ENCODE assay signal across 8 cellular contexts in the genomic region with DNA sequence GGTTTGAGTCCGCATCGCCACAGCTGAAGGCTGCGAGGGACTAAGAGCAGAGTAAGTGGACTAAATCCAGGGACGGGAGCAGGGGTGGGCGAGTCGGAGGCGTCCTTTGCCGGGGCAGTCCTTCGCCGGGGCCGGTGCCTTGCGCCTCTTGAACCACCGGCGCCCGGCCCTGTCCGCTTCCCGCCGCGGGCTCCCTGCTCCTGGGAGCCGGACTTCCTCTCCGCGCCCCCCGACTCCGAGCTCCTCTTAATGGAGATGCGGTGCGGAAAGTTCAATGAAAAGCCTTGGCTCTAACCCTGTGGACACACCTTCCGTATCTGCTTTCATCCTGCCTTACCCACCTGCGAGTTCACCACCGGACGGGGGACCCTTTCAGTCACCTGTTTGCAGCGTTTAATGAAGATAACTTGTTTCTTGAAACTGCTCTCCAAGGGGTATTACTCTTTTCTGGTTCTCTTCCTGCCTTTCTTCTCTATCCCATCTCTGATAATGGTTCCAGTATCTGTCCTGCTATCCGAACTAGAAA. TPM values are rescaled to one million over a fixed set of nuclear protein-coding genes. Genes with fewer than 3 reads are reported as not detected.
DNase-seq lines count a peak whose midpoint lies in the region; ATAC-seq, FAIRE-seq and TF ChIP-seq lines count a peak whose summit lies in the region.

No MANE protein-coding gene starts in this region.

- peak overlapping the region; percentile 95 for H3K27ac ChIP-seq in K562 (ENCODE audit: extremely low read depth, low read depth, low read length)
- peak overlapping the region; percentile 94 for H3K27ac ChIP-seq in substantia nigra (ENCODE audit: low read depth, low read length, poor library complexity, severe bottlenecking)

- ATAC-seq in HG02678 (IDR thresholded peaks at IDR 0.05; ENCODE audit: unreplicated experiment) (peak; percentile 9), K562 (peak; percentile 44)

- peaks cover 96% of the 10 kb centered on the region for H3K79me2 ChIP-seq in K562 (ENCODE audit: control insufficient read depth, insufficient read depth, low read length)

- no peak for FAIRE-seq in K562 (lab: Jason Lieb, UNC)

- TF ChIP-seq CTCF in K562 (IDR thresholded peaks at IDR 0.05 in 2 of 3, conservative IDR thresholded peaks at IDR 0.05 in 1 of 3; ENCODE audit: insufficient read depth in 2 of 3, low read depth in 1 of 3, low read length in 3 of 3): no peak
- TF ChIP-seq CTCF in kidney epithelial cell (IDR thresholded peaks at IDR 0.05; ENCODE audit: insufficient read depth, low read length, poor library complexity, severe bottlenecking): no peak

- CTCF ChIA-PET in K562 (lab: Yijun Ruan, JAX; ENCODE audit: low intra/inter-chr PET ratio): no interaction called here

- H2AFZ ChIP-seq in K562 (ENCODE audit: low read depth, low read length): peak overlapping the region; percentile 94

- WGBS in K562 (ENCODE audit: insufficient coverage, low coverage, missing lambda C conversion rate): under 1% methylated on average over 28 of the region's 32 CpGs

- intact Hi-C loops in K562 (cut with micrococcal nuclease): no loop called here

- TF ChIP-seq RAD21 in K562 (CRISPR knock-in tag; conservative IDR thresholded peaks at IDR 0.05 in 1 of 2, IDR thresholded peaks at IDR 0.05 in 1 of 2): no peak

- peak overlapping the region; percentile 94 to 95 for H3K9ac ChIP-seq in K562 (ENCODE audit: insufficient read depth in 1 of 2, low read depth in 2 of 2, low read length in 2 of 2)

- H3K4me1 ChIP-seq in K562 (replicated peaks in 1 of 2; ENCODE audit: control insufficient read depth in 2 of 2, insufficient read depth in 2 of 2, low read length in 2 of 2): peaks cover 0 to 23% of the 10 kb centered on the region in 2 experiments; a peak in 3 of 5 replicates

- POLR2A ChIA-PET in K562 (lab: Yijun Ruan, JAX): interaction anchor here (0.8 kb wide), 1 partner anchor 21 kb away, joined by 3 read pairs; no protein-coding TSS in a partner anchor

- in situ Hi-C loops in K562 (cut with MboI): loop anchor here (5.0 kb wide), 1 partner anchor 74 kb away; a partner anchor contains a TSS

- no TSS peak for BruUV-seq in K562 (replicated peaks; lab: Mats Ljungman, UMichigan)

- H3K4me3 ChIP-seq in K562: peak overlapping the region; percentile 84
- peak overlapping the region; percentile 94 for H3K4me3 ChIP-seq in kidney epithelial cell (ENCODE audit: low read depth, low read length)

- TF ChIP-seq EP300 in K562 (IDR thresholded peaks at IDR 0.05; ENCODE audit: low read length): no peak

- H3K9me3 ChIP-seq in K562 (replicated peaks; ENCODE audit: control insufficient read depth, insufficient read depth, low read depth, low read length): no peaks in the 10 kb centered on the region

- DNase-seq in NCI-H748 (lab: John Stamatoyannopoulos, UW; ENCODE audit: unreplicated experiment) (peak; percentile 56), NCI-H748 treated with DMSO at 0.1 percent for 48 hours (lab: John Stamatoyannopoulos, UW) (no peak), NCI-H345 (lab: John Stamatoyannopoulos, UW) (peak; percentile 43), K562 (ENCODE audit: extremely low read depth in 1 of 4, low spot score in 3 of 4) (peak in 1 of 4 experiments; percentile 27), kidney epithelial cell (ENCODE audit: low read depth) (no peak), substantia nigra (lab: John Stamatoyannopoulos, UW) (peak in 6 of 49 donors; percentile 40 to 75 (median 64)), COR-L47 (lab: John Stamatoyannopoulos, UW) (no peak)

- H3K36me3 ChIP-seq in K562 (ENCODE audit: control insufficient read depth, insufficient read depth, low read length) (peaks cover 17% of the 10 kb centered on the region; the same call in 2 of the 3 replicates), kidney epithelial cell (ENCODE audit: control insufficient read depth, insufficient read depth, low read length) (no peaks in the 10 kb centered on the region)

- 0 out of 2 replicates have a peak, but pooled peaks cover 5% of the 10 kb centered on the region for H4K20me1 ChIP-seq in K562 (replicated peaks; ENCODE audit: control insufficient read depth, insufficient read depth, low read length)

- TF ChIP-seq POLR2A in K562 (conservative IDR thresholded peaks at IDR 0.05): no peak

- H3K9me1 ChIP-seq in K562 (ENCODE audit: control insufficient read depth, insufficient read depth, low read length): no peaks in the 10 kb centered on the region

- H3K4me2 ChIP-seq in K562 (ENCODE audit: insufficient read depth, low read length): peak overlapping the region; percentile 98

- H3K27me3 ChIP-seq in K562 (ENCODE audit: control insufficient read depth in 2 of 2, insufficient read depth in 2 of 2, low read length in 2 of 2) (no peaks in the 10 kb centered on the region), kidney epithelial cell (ENCODE audit: control insufficient read depth, insufficient read depth, low read length) (no peaks in the 10 kb centered on the region)

TF ChIP-seq in K562, 482 proteins besides CTCF, POLR2A, EP300 and RAD21 (continues in another document):
- TF ChIP-seq HIVEP1 (CRISPR knock-in tag; IDR thresholded peaks at IDR 0.05) (no peak), RBM22 (IDR thresholded peaks at IDR 0.05; ENCODE audit: low read depth, low read length, poor library complexity, severe bottlenecking) (peak; percentile 39), PHF21A (IDR thresholded peaks at IDR 0.05; ENCODE audit: borderline replicate concordance, low read depth) (no peak)
- TF ChIP-seq, protein P1, sequence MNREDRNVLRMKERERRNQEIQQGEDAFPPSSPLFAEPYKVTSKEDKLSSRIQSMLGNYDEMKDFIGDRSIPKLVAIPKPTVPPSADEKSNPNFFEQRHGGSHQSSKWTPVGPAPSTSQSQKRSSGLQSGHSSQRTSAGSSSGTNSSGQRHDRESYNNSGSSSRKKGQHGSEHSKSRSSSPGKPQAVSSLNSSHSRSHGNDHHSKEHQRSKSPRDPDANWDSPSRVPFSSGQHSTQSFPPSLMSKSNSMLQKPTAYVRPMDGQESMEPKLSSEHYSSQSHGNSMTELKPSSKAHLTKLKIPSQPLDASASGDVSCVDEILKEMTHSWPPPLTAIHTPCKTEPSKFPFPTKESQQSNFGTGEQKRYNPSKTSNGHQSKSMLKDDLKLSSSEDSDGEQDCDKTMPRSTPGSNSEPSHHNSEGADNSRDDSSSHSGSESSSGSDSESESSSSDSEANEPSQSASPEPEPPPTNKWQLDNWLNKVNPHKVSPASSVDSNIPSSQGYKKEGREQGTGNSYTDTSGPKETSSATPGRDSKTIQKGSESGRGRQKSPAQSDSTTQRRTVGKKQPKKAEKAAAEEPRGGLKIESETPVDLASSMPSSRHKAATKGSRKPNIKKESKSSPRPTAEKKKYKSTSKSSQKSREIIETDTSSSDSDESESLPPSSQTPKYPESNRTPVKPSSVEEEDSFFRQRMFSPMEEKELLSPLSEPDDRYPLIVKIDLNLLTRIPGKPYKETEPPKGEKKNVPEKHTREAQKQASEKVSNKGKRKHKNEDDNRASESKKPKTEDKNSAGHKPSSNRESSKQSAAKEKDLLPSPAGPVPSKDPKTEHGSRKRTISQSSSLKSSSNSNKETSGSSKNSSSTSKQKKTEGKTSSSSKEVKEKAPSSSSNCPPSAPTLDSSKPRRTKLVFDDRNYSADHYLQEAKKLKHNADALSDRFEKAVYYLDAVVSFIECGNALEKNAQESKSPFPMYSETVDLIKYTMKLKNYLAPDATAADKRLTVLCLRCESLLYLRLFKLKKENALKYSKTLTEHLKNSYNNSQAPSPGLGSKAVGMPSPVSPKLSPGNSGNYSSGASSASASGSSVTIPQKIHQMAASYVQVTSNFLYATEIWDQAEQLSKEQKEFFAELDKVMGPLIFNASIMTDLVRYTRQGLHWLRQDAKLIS (CRISPR knock-in tag; IDR thresholded peaks at IDR 0.05): 0 out of 2 replicates have a peak, but pooled peaks have one; percentile 54

RNA-seq across cellular contexts. Expression of a gene that starts 0.5 kb away (rescaled TPM):
- total RNA-seq in K562 (2011; cell fraction: chromatin; rRNA removed; ENCODE audit: low replicate concordance): 23.1 and 99.0 TPM in 2 replicates
- 14.8 and 20.3 TPM in 2 replicates for total RNA-seq in K562 (2011; cell fraction: nucleolus; rRNA removed)
- 32.0 and 41.6 TPM in 2 replicates for total RNA-seq in K562 (2011; cell fraction: nucleoplasm; rRNA removed)
- total RNA-seq in K562 (2014; rRNA removed): 36.3 and 38.6 TPM in 2 replicates
- 42.5 and 49.4 TPM in 2 replicates for total RNA-seq in K562 (2014; rRNA removed; fragmentation: Illumina TruSeq; extraction: Trizol)
- total RNA-seq in K562 (2015; rRNA removed; fragmentation: Illumina TruSeq; extraction: Trizol): 44.9 and 48.2 TPM in 2 replicates
- total RNA-seq in K562 (2021): 31.8 and 32.6 TPM in 2 replicates
- polyA plus RNA-seq in K562 (2011; rRNA removed): 34.0 and 49.0 TPM in 2 replicates
- polyA plus RNA-seq in K562 (2011; cell fraction: cytosol; rRNA removed): 11.7 and 14.9 TPM in 2 replicates
- polyA plus RNA-seq in K562 (2011; cell fraction: nucleus; rRNA removed): 21.1 and 22.6 TPM in 2 replicates
- polyA plus RNA-seq in K562 (2012): 30.5 and 39.9 TPM in 2 replicates
- polyA plus RNA-seq in K562 (2014; fragmentation: Illumina TruSeq; extraction: Trizol): 37.1 TPM in 2 replicates
- 10 to 100 TPM; 31.6 to 33.0 TPM for polyA plus RNA-seq in K562 (2014; fragmentation: Nextera tagmentation; extraction: Ambion mirVana)
- 33.2 and 41.1 TPM in 2 replicates for polyA plus RNA-seq in K562 (2014; rRNA removed)
- 70.0 and 81.4 TPM in 2 replicates for polyA minus RNA-seq in K562 (2011; rRNA and poly(A)+ RNA removed)
- polyA minus RNA-seq in K562 (2011; cell fraction: cytosol; rRNA and poly(A)+ RNA removed): 20.9 and 24.7 TPM in 2 replicates
- polyA minus RNA-seq in K562 (2011; cell fraction: nucleus; rRNA and poly(A)+ RNA removed): 30.6 and 43.4 TPM in 2 replicates
- 27.6 and 38.7 TPM in 2 replicates for total RNA-seq in kidney epithelial cell

RNA-seq across cellular contexts. Expression of a gene that starts 0.9 kb away (rescaled TPM):
- 48.8 and 105 TPM in 2 replicates for total RNA-seq in K562 (2011; cell fraction: chromatin; rRNA removed; ENCODE audit: low replicate concordance)
- total RNA-seq in K562 (2011; cell fraction: nucleolus; rRNA removed): 21.8 and 25.4 TPM in 2 replicates
- 33.9 and 39.9 TPM in 2 replicates for total RNA-seq in K562 (2011; cell fraction: nucleoplasm; rRNA removed)
- total RNA-seq in K562 (2014; rRNA removed) (55.1 and 56.8 TPM in 2 replicates), K562 (2014; rRNA removed; fragmentation: Illumina TruSeq; extraction: Trizol) (89.7 and 102 TPM in 2 replicates), K562 (2015; rRNA removed; fragmentation: Illumina TruSeq; extraction: Trizol) (82.2 and 89.1 TPM in 2 replicates), K562 (2021) (48.3 and 57.9 TPM in 2 replicates), kidney epithelial cell (26.2 and 27.3 TPM in 2 replicates)
- polyA plus RNA-seq in K562 (2011; rRNA removed) (50.8 and 79.0 TPM in 2 replicates), K562 (2014; fragmentation: Illumina TruSeq; extraction: Trizol) (54.8 and 78.1 TPM in 2 replicates), K562 (2014; fragmentation: Nextera tagmentation; extraction: Ambion mirVana) (10 to 100 TPM; 50.3 to 91.8 TPM), K562 (2014; rRNA removed) (50.6 TPM in 2 replicates)
- polyA plus RNA-seq in K562 (2011; cell fraction: cytosol; rRNA removed): 12.4 and 26.6 TPM in 2 replicates
- polyA plus RNA-seq in K562 (2011; cell fraction: nucleus; rRNA removed): 15.6 and 21.3 TPM in 2 replicates
- 36.2 and 64.1 TPM in 2 replicates for polyA plus RNA-seq in K562 (2012)
- polyA minus RNA-seq in K562 (2011; rRNA and poly(A)+ RNA removed): 130 and 148 TPM in 2 replicates
- polyA minus RNA-seq in K562 (2011; cell fraction: cytosol; rRNA and poly(A)+ RNA removed): 75.4 and 103 TPM in 2 replicates
- polyA minus RNA-seq in K562 (2011; cell fraction: nucleus; rRNA and poly(A)+ RNA removed): 26.3 and 44.5 TPM in 2 replicates

Comparison
In these comparisons a context has a peak if more than half of its experiments do, and no peak if none do; other contexts are left out.
1. DNase-seq: peak in NCI-H748 (single experiment) and NCI-H345 (single experiment); none in NCI-H748 treated with DMSO at 0.1 percent for 48 hours (single experiment), kidney epithelial cell (single experiment) and COR-L47 (single experiment).